In genomic region chr17:20267459-20267842, GRCh38 we compare ENCODE assay signal across 11 cellular contexts.
A peak's percentile ranks its signal among the peaks of the same experiment; 100 is the strongest.
DNase-seq lines count a peak whose midpoint lies in the region; ATAC-seq and TF ChIP-seq lines count a peak whose summit lies in the region.
"Had no signal": no experiment of that assay in that cellular context is flagged by ENCODE, and none has a peak within 500 bp of the region (broad histone marks: within the 10 kb centered on the region; RNA-seq: fewer than 3 reads in every experiment).

No MANE protein-coding gene starts in this region.

- H3K4me3 Mint-ChIP-seq in natural killer cell, result no peak overlapping the region
- H3K4me3 Mint-ChIP-seq in natural killer cell treated with Interleukin-12 subunit alpha and Interleukin-12 subunit beta and Interleukin-15 and Interleukin-18, amount 100 ng/mL, for 72 hours, result no peak overlapping the region
- H3K4me3 Mint-ChIP-seq in stimulated activated naive B cell treated with anti-CD40 and anti-IgM and Interleukin-4, amounts not matched to agents 10 μg/mL and 1 μg/mL and 100 μg/mL, for 72 hours, result no peak overlapping the region

- no peak for TF ChIP-seq CTCF in natural killer cell (IDR thresholded peaks at IDR 0.05)

- intact Hi-C loops in natural killer cell (cut with micrococcal nuclease), result no loop called here
- intact Hi-C loops in left colon (cut with DNase I, micrococcal nuclease), result no loop called here

- peak overlapping the region; percentile 12 for H3K27ac ChIP-seq in epithelial cell of prostate
- peak overlapping the region; percentile 19 for H3K27ac ChIP-seq in substantia nigra (ENCODE audit: low read depth, low read length, poor library complexity, severe bottlenecking)

- H3K9me3 Mint-ChIP-seq in natural killer cell, result no peaks in the 10 kb centered on the region
- H3K9me3 Mint-ChIP-seq in natural killer cell treated with Interleukin-12 subunit alpha and Interleukin-12 subunit beta and Interleukin-15 and Interleukin-18, amount 100 ng/mL, for 72 hours, result no peaks in the 10 kb centered on the region
- no peaks in the 10 kb centered on the region for H3K9me3 Mint-ChIP-seq in stimulated activated naive B cell treated with anti-CD40 and anti-IgM and Interleukin-4, amounts not matched to agents 10 μg/mL and 1 μg/mL and 100 μg/mL, for 72 hours
- H3K9me3 Mint-ChIP-seq: activated T-helper 2 cell treated with anti-CD3 and anti-CD28 coated beads, Interferon-gamma antibody, Interleukin-2, Interleukin-4, amounts not matched to agents 10 μg/mL and 5 μg/mL and 100 μg/mL, durations not matched to agents 14 hours and 24 hours and 36 hours had no signal

- DNase-seq in natural killer cell (no peak), activated T-cell treated with anti-CD3 and anti-CD28 coated beads for 24 hours (ENCODE audit: low read depth) (peak; percentile 13), epithelial cell of prostate (ENCODE audit: low read depth, low spot score) (no peak), substantia nigra (lab: John Stamatoyannopoulos, UW) (peak in 2 of 49 donors; percentile 18 to 49), NCI-H2171 treated with DMSO at 0.1 percent for 48 hours (lab: John Stamatoyannopoulos, UW) (no peak), left colon (no peak)
- no peak for DNase-seq in natural killer cell treated with Interleukin-12 subunit alpha and Interleukin-12 subunit beta and Interleukin-15 and Interleukin-18, amount 100 ng/mL, for 72 hours (ENCODE audit: low spot score)
- no peak for DNase-seq in stimulated activated naive B cell treated with anti-CD40 and anti-IgM and Interleukin-4, amounts not matched to agents 10 μg/mL and 1 μg/mL and 100 μg/mL, for 72 hours
- DNase-seq: NCI-H1417 treated with DMSO at 0.1 percent for 48 hours had no signal

- ATAC-seq in natural killer cell (peak; percentile 32 to 82 (median 53)), left colon (no peak)
- ATAC-seq in natural killer cell treated with Interleukin-12 subunit alpha and Interleukin-12 subunit beta and Interleukin-15 and Interleukin-18, amount 100 ng/mL, for 72 hours, result no peak
- ATAC-seq in stimulated activated naive B cell treated with anti-CD40 and anti-IgM and Interleukin-4, amounts not matched to agents 10 μg/mL and 1 μg/mL and 100 μg/mL, for 72 hours (replicated peaks), result no peak
- ATAC-seq: left lobe of liver had no signal

- peaks cover 22 to 37% of the 10 kb centered on the region in 2 donors for H3K4me1 Mint-ChIP-seq in natural killer cell
- peaks cover 13 to 19% of the 10 kb centered on the region in 2 donors for H3K4me1 Mint-ChIP-seq in natural killer cell treated with Interleukin-12 subunit alpha and Interleukin-12 subunit beta and Interleukin-15 and Interleukin-18, amount 100 ng/mL, for 72 hours (ENCODE audit: low read depth in 2 of 2)
- H3K4me1 Mint-ChIP-seq in stimulated activated naive B cell treated with anti-CD40 and anti-IgM and Interleukin-4, amounts not matched to agents 10 μg/mL and 1 μg/mL and 100 μg/mL, for 72 hours, result peaks cover 0 to 3% of the 10 kb centered on the region in 2 donors

- H3K27me3 Mint-ChIP-seq in natural killer cell (ENCODE audit: low read depth in 2 of 2), result no peaks in the 10 kb centered on the region
- no peaks in the 10 kb centered on the region for H3K27me3 Mint-ChIP-seq in natural killer cell treated with Interleukin-12 subunit alpha and Interleukin-12 subunit beta and Interleukin-15 and Interleukin-18, amount 100 ng/mL, for 72 hours
- no peaks in the 10 kb centered on the region for H3K27me3 Mint-ChIP-seq in stimulated activated naive B cell treated with anti-CD40 and anti-IgM and Interleukin-4, amounts not matched to agents 10 μg/mL and 1 μg/mL and 100 μg/mL, for 72 hours

- H3K27ac Mint-ChIP-seq in natural killer cell, result peak overlapping the region in 1 of 2 donors; percentile 68
- no peak overlapping the region for H3K27ac Mint-ChIP-seq in natural killer cell treated with Interleukin-12 subunit alpha and Interleukin-12 subunit beta and Interleukin-15 and Interleukin-18, amount 100 ng/mL, for 72 hours
- H3K27ac Mint-ChIP-seq in stimulated activated naive B cell treated with anti-CD40 and anti-IgM and Interleukin-4, amounts not matched to agents 10 μg/mL and 1 μg/mL and 100 μg/mL, for 72 hours, result no peak overlapping the region
- H3K27ac Mint-ChIP-seq: activated T-helper 2 cell treated with anti-CD3 and anti-CD28 coated beads, Interferon-gamma antibody, Interleukin-2, Interleukin-4, amounts not matched to agents 10 μg/mL and 5 μg/mL and 100 μg/mL, durations not matched to agents 14 hours and 24 hours and 36 hours had no signal

- H3K36me3 Mint-ChIP-seq in natural killer cell, result no peaks in the 10 kb centered on the region
- H3K36me3 Mint-ChIP-seq in natural killer cell treated with Interleukin-12 subunit alpha and Interleukin-12 subunit beta and Interleukin-15 and Interleukin-18, amount 100 ng/mL, for 72 hours, result no peaks in the 10 kb centered on the region
- peaks cover 1 to 3% of the 10 kb centered on the region in 2 donors for H3K36me3 Mint-ChIP-seq in stimulated activated naive B cell treated with anti-CD40 and anti-IgM and Interleukin-4, amounts not matched to agents 10 μg/mL and 1 μg/mL and 100 μg/mL, for 72 hours

Comparison
In these comparisons a context has a peak if more than half of its experiments do, and no peak if none do; other contexts are left out.
1. ATAC-seq: peak in natural killer cell (3 of 3); none in natural killer cell treated with Interleukin-12 subunit alpha and Interleukin-12 subunit beta and Interleukin-15 and Interleukin-18, amount 100 ng/mL, for 72 hours (0 of 2), stimulated activated naive B cell treated with anti-CD40 and anti-IgM and Interleukin-4, amounts not matched to agents 10 μg/mL and 1 μg/mL and 100 μg/mL, for 72 hours (0 of 2) and left colon (single experiment).